Comparison of ENCODE assay signal across 8 cellular contexts in genomic region chr6:80163754-80164187, GRCh38. TPM values are rescaled to one million over a fixed set of nuclear protein-coding genes. Genes with fewer than 3 reads are reported as not detected.
DNase-seq lines count a peak whose midpoint lies in the region; ATAC-seq and TF ChIP-seq lines count a peak whose summit lies in the region.

No MANE protein-coding gene starts in this region.

- no peaks in the 10 kb centered on the region for H3K4me1 Mint-ChIP-seq in Calu3 (ENCODE audit: low read depth, unreplicated experiment)

- H3K9me3 Mint-ChIP-seq in Calu3 (ENCODE audit: low read depth, unreplicated experiment) = no peaks in the 10 kb centered on the region

- no peaks in the 10 kb centered on the region for H3K9me3 ChIP-seq in RWPE2 (ENCODE audit: severe bottlenecking)

- H3K27me3 Mint-ChIP-seq in Calu3 (ENCODE audit: unreplicated experiment) = no peaks in the 10 kb centered on the region

- peak overlapping the region; percentile 72 for H3K27ac ChIP-seq in RWPE2 (ENCODE audit: poor library complexity, severe bottlenecking)

- no peak overlapping the region for H3K4me3 ChIP-seq in RWPE2 (ENCODE audit: severe bottlenecking)

- H3K27ac Mint-ChIP-seq in Calu3 (ENCODE audit: unreplicated experiment) = no peak overlapping the region

- ATAC-seq in GM19395 (IDR thresholded peaks at IDR 0.05; ENCODE audit: unreplicated experiment) (peak; percentile 80), HG03196 (IDR thresholded peaks at IDR 0.05; ENCODE audit: unreplicated experiment) (peak; percentile 72), RWPE2 (ENCODE audit: low read depth) (peak; percentile 92)

- H3K36me3 ChIP-seq in RWPE2 (ENCODE audit: low read depth) = no peaks in the 10 kb centered on the region

- CTCF ChIA-PET in Calu3 (lab: Charles Lee) = interaction anchor here (1.1 kb wide), 1 partner anchor 36 kb away, joined by 3 read pairs; no protein-coding TSS in a partner anchor

- TF ChIP-seq CTCF in Calu3 (IDR thresholded peaks at IDR 0.05; ENCODE audit: unreplicated experiment) (no peak), RWPE2 (IDR thresholded peaks at IDR 0.05; ENCODE audit: poor library complexity, severe bottlenecking) (no peak)

- H3K4me1 ChIP-seq in RWPE2 (ENCODE audit: insufficient read depth, poor library complexity, severe bottlenecking) = peaks cover 30% of the 10 kb centered on the region

- no peaks in the 10 kb centered on the region for H3K36me3 Mint-ChIP-seq in Calu3 (ENCODE audit: insufficient read depth, unreplicated experiment)

- DNase-seq in Calu3 (peak; percentile 2), RWPE2 (ENCODE audit: low spot score) (no peak), islet precursor cell (peak; percentile 74), NCI-H1694 (lab: John Stamatoyannopoulos, UW) (no peak), NCI-H345 treated with DMSO at 0.1 percent for 48 hours (lab: John Stamatoyannopoulos, UW; ENCODE audit: unreplicated experiment) (no peak), NCI-H1105 treated with DMSO at 0.1 percent for 48 hours (lab: John Stamatoyannopoulos, UW) (no peak)

- H3K27me3 ChIP-seq in RWPE2 (ENCODE audit: insufficient read depth, poor library complexity, severe bottlenecking) = no peaks in the 10 kb centered on the region

- intact Hi-C loops in Calu3 (cut with micrococcal nuclease; ENCODE audit: unreplicated experiment) = no loop called here

- no peak overlapping the region for H3K4me3 Mint-ChIP-seq in Calu3 (ENCODE audit: low read depth, unreplicated experiment)

- no TSS peak for BruUV-seq in Calu3 (replicated peaks; lab: Mats Ljungman, UMichigan)

RNA-seq across cellular contexts. Expression of gene BCKDHB, which starts 57.3 kb away (rescaled TPM):
- 24.9 and 27.3 TPM in 2 replicates for total RNA-seq in Calu3 (2022)

Comparison
In these comparisons a context has a peak if more than half of its experiments do, and no peak if none do; other contexts are left out.
1. DNase-seq: peak in Calu3 (single experiment) and islet precursor cell (single experiment); none in RWPE2 (single experiment), NCI-H1694 (single experiment), NCI-H345 treated with DMSO at 0.1 percent for 48 hours (single experiment) and NCI-H1105 treated with DMSO at 0.1 percent for 48 hours (single experiment).
2. Peak in every context shown above with its lines, with median percentiles within 50 percentile points of each other: ATAC-seq.